Comparison of ENCODE assay signal across 8 cellular contexts in genomic region chr9:121298689-121299112, GRCh38. TPM values are rescaled to one million over a fixed set of nuclear protein-coding genes. Genes with fewer than 3 reads are reported as not detected.
DNase-seq lines count a peak whose midpoint lies in the region; ATAC-seq and TF ChIP-seq lines count a peak whose summit lies in the region.

No MANE protein-coding gene starts in this region.

- H3K4me1 Mint-ChIP-seq in stimulated activated naive B cell treated with anti-CD40 and anti-IgM and Interleukin-4, amounts not matched to agents 10 μg/mL and 1 μg/mL and 100 μg/mL, for 72 hours = peaks cover 14 to 30% of the 10 kb centered on the region in 2 donors

- H3K4me3 ChIP-seq in astrocyte of the spinal cord (ENCODE audit: low read depth, low read length) = no peak overlapping the region

- ATAC-seq in stimulated activated naive B cell treated with anti-CD40 and anti-IgM and Interleukin-4, amounts not matched to agents 10 μg/mL and 1 μg/mL and 100 μg/mL, for 72 hours (replicated peaks) = peak in 1 of 2 donors; percentile 51
- ATAC-seq in GM21717 (IDR thresholded peaks at IDR 0.05; ENCODE audit: unreplicated experiment) (no peak), omental fat pad (ENCODE audit: low FRiP score) (no peak)

- peaks cover 4 to 14% of the 10 kb centered on the region in 2 donors for H3K36me3 Mint-ChIP-seq in stimulated activated naive B cell treated with anti-CD40 and anti-IgM and Interleukin-4, amounts not matched to agents 10 μg/mL and 1 μg/mL and 100 μg/mL, for 72 hours

- no peak overlapping the region for H3K27ac Mint-ChIP-seq in stimulated activated naive B cell treated with anti-CD40 and anti-IgM and Interleukin-4, amounts not matched to agents 10 μg/mL and 1 μg/mL and 100 μg/mL, for 72 hours

- peak overlapping the region; percentile 53 to 75 for H3K4me3 Mint-ChIP-seq in stimulated activated naive B cell treated with anti-CD40 and anti-IgM and Interleukin-4, amounts not matched to agents 10 μg/mL and 1 μg/mL and 100 μg/mL, for 72 hours

- H3K9me3 Mint-ChIP-seq in stimulated activated naive B cell treated with anti-CD40 and anti-IgM and Interleukin-4, amounts not matched to agents 10 μg/mL and 1 μg/mL and 100 μg/mL, for 72 hours = no peaks in the 10 kb centered on the region

- TF ChIP-seq CTCF in astrocyte of the spinal cord (IDR thresholded peaks at IDR 0.05; ENCODE audit: low read depth, low read length) (no peak), omental fat pad (IDR thresholded peaks at IDR 0.05) (no peak)

- DNase-seq in DMS 273 (lab: John Stamatoyannopoulos, UW; ENCODE audit: unreplicated experiment) (peak; percentile 19), DMS 273 treated with DMSO at 0.1 percent for 48 hours (lab: John Stamatoyannopoulos, UW) (no peak), astrocyte of the spinal cord (ENCODE audit: low read depth, low spot score) (peak; percentile 41), inferior parietal cortex (ENCODE audit: extremely low spot score) (peak; percentile 29), NCI-H2196 (lab: John Stamatoyannopoulos, UW; ENCODE audit: unreplicated experiment) (no peak), omental fat pad (ENCODE audit: low spot score) (no peak)
- no peak for DNase-seq in stimulated activated naive B cell treated with anti-CD40 and anti-IgM and Interleukin-4, amounts not matched to agents 10 μg/mL and 1 μg/mL and 100 μg/mL, for 72 hours

- in situ Hi-C loops in astrocyte of the spinal cord (cut with HindIII; ENCODE audit: low sequenced_read_pairs) = no loop called here

- peaks cover 6 to 10% of the 10 kb centered on the region in 2 donors for H3K27me3 Mint-ChIP-seq in stimulated activated naive B cell treated with anti-CD40 and anti-IgM and Interleukin-4, amounts not matched to agents 10 μg/mL and 1 μg/mL and 100 μg/mL, for 72 hours

RNA-seq across cellular contexts. Expression of gene GSN, which starts 30.7 kb away (rescaled TPM):
- total RNA-seq in omental fat pad = 1,000 to 10,000 TPM; 3,140 to 6,734 (median 4,294) TPM

Comparison
In these comparisons a context has a peak if more than half of its experiments do, and no peak if none do; other contexts are left out.
1. DNase-seq: peak in DMS 273 (single experiment), astrocyte of the spinal cord (single experiment) and inferior parietal cortex (single experiment); none in DMS 273 treated with DMSO at 0.1 percent for 48 hours (single experiment), stimulated activated naive B cell treated with anti-CD40 and anti-IgM and Interleukin-4, amounts not matched to agents 10 μg/mL and 1 μg/mL and 100 μg/mL, for 72 hours (single experiment), NCI-H2196 (single experiment) and omental fat pad (single experiment).